15 cellular contexts compared by ENCODE assay signal in genomic region chr20:19673575-19673974, GRCh38.
"Had no signal": no experiment of that assay in that cellular context is flagged by ENCODE, and none has a peak within 500 bp of the region (broad histone marks: within the 10 kb centered on the region; RNA-seq: fewer than 3 reads in every experiment).

No MANE protein-coding gene starts in this region.

- H3K27me3 ChIP-seq: cardiac muscle cell, gastrocnemius medialis, transverse colon had no signal

- H3K9me3 Mint-ChIP-seq: activated naive CD8-positive, alpha-beta T cell treated with anti-CD3 and anti-CD28 coated beads, Interleukin-2, amount 10 ng/mL, durations not matched to agents 7 days and 5 days; activated T-cell treated with anti-CD3 and anti-CD28 coated beads, Interleukin-2, amount 50 U/mL, for 72 hours had no signal

- H3K36me3 ChIP-seq: cardiac muscle cell, gastrocnemius medialis, transverse colon had no signal

- H3K36me3 Mint-ChIP-seq: activated naive CD8-positive, alpha-beta T cell treated with anti-CD3 and anti-CD28 coated beads, Interleukin-2, amount 10 ng/mL, durations not matched to agents 7 days and 5 days had no signal

- DNase-seq: activated CD4-positive, alpha-beta T cell treated with anti-CD3 and anti-CD28 coated beads, Interleukin-2, amount 50 U/mL, for 48 hours; activated CD4-positive, CD25-positive, alpha-beta regulatory T cell treated with anti-CD3 and anti-CD28 coated beads, Interleukin-2, amount 50 U/mL, for 72 hours; activated gamma-delta T cell treated with Interleukin-2 at 50 U/mL for 16 hours; activated naive CD8-positive, alpha-beta T cell treated with anti-CD3 and anti-CD28 coated beads, Interleukin-2, amount 10 ng/mL, durations not matched to agents 7 days and 5 days; activated T-cell treated with anti-CD3 and anti-CD28 coated beads, Interleukin-2, amount 50 U/mL, for 72 hours; aorta; gastrocnemius medialis; kidney; nephron progenitor cell; psoas muscle; stimulated activated CD4-positive, alpha-beta T cell treated with anti-CD3 and anti-CD28 coated beads, Interleukin-2, amount 100 ng/mL, for 24 hours; stimulated activated naive B cell treated with anti-CD40 and anti-IgM and Interleukin-4, amounts not matched to agents 10 μg/mL and 1 μg/mL and 100 μg/mL, for 72 hours; transverse colon had no signal

- H3K27ac Mint-ChIP-seq: activated naive CD8-positive, alpha-beta T cell treated with anti-CD3 and anti-CD28 coated beads, Interleukin-2, amount 10 ng/mL, durations not matched to agents 7 days and 5 days; activated T-cell treated with anti-CD3 and anti-CD28 coated beads, Interleukin-2, amount 50 U/mL, for 72 hours; stimulated activated naive B cell treated with anti-CD40 and anti-IgM and Interleukin-4, amounts not matched to agents 10 μg/mL and 1 μg/mL and 100 μg/mL, for 72 hours had no signal

- H3K9me3 ChIP-seq: gastrocnemius medialis, psoas muscle, transverse colon had no signal

- H3K4me3 ChIP-seq: cardiac muscle cell, gastrocnemius medialis, psoas muscle, transverse colon had no signal

- ATAC-seq: activated T-cell treated with anti-CD3 and anti-CD28 coated beads, Interleukin-2, amount 50 U/mL, for 72 hours; gastrocnemius medialis; psoas muscle; sciatic nerve; stimulated activated naive B cell treated with anti-CD40 and anti-IgM and Interleukin-4, amounts not matched to agents 10 μg/mL and 1 μg/mL and 100 μg/mL, for 72 hours had no signal

- H3K27ac ChIP-seq: cardiac muscle cell, gastrocnemius medialis, psoas muscle, transverse colon had no signal

- H3K4me3 Mint-ChIP-seq: activated naive CD8-positive, alpha-beta T cell treated with anti-CD3 and anti-CD28 coated beads, Interleukin-2, amount 10 ng/mL, durations not matched to agents 7 days and 5 days; activated T-cell treated with anti-CD3 and anti-CD28 coated beads, Interleukin-2, amount 50 U/mL, for 72 hours; nephron progenitor cell; stimulated activated naive B cell treated with anti-CD40 and anti-IgM and Interleukin-4, amounts not matched to agents 10 μg/mL and 1 μg/mL and 100 μg/mL, for 72 hours had no signal
